In genomic region chr2:127093648-127094210, GRCh38 we compare ENCODE assay signal across 10 cellular contexts. TPM values are rescaled to one million over a fixed set of nuclear protein-coding genes. Genes with fewer than 3 reads are reported as not detected.
DNase-seq lines count a peak whose midpoint lies in the region; ATAC-seq and TF ChIP-seq lines count a peak whose summit lies in the region.
"Had no signal": no experiment of that assay in that cellular context is flagged by ENCODE, and none has a peak within 500 bp of the region (broad histone marks: within the 10 kb centered on the region; RNA-seq: fewer than 3 reads in every experiment).

No MANE protein-coding gene starts in this region.

- peaks cover 44% of the 10 kb centered on the region for H3K4me1 Mint-ChIP-seq in mesothelial cell of epicardium

- no peak for TF ChIP-seq EP300 in tibial nerve (IDR thresholded peaks at IDR 0.05)

- intact Hi-C loops in Right ventricle myocardium superior (cut with DNase I): no loop called here
- intact Hi-C loops in cardiac septum (cut with DNase I): no loop called here

- no peaks in the 10 kb centered on the region for H3K36me3 Mint-ChIP-seq in mesothelial cell of epicardium
- H3K36me3 Mint-ChIP-seq: IgD-negative memory B cell had no signal

- H3K36me3 ChIP-seq in adipocyte (ENCODE audit: control insufficient read depth, insufficient read depth, low read length, severe bottlenecking) (no peaks in the 10 kb centered on the region), tibial nerve (no peaks in the 10 kb centered on the region)

- no peaks in the 10 kb centered on the region for H3K27me3 Mint-ChIP-seq in mesothelial cell of epicardium (ENCODE audit: low read depth)
- H3K27me3 Mint-ChIP-seq: IgD-negative memory B cell had no signal

- peak overlapping the region in 3 of 4 donors; percentile 65 to 97 (median 92) for H3K27ac ChIP-seq in tibial nerve
- H3K27ac ChIP-seq in foreskin keratinocyte: no peak overlapping the region

- no peak for TF ChIP-seq POLR2A in tibial nerve (IDR thresholded peaks at IDR 0.05)

- 70 to 72% methylated on average over 15 of the region's 15 CpGs for WGBS in tibial nerve, 2 donors

- H3K9ac ChIP-seq in adipocyte (ENCODE audit: low read length): peak overlapping the region; percentile 56

- peaks cover 32% of the 10 kb centered on the region for H3K4me1 ChIP-seq in adipocyte (ENCODE audit: control insufficient read depth, insufficient read depth, low read length)
- peaks cover 2 to 98% (median 45%) of the 10 kb centered on the region in 4 donors for H3K4me1 ChIP-seq in tibial nerve
- H3K4me1 ChIP-seq in foreskin keratinocyte: peaks cover 5% of the 10 kb centered on the region

- H3K4me3 ChIP-seq in adipocyte (ENCODE audit: low read length) (no peak overlapping the region), tibial nerve (no peak overlapping the region)

- H3K27me3 ChIP-seq in adipocyte (replicated peaks; ENCODE audit: control insufficient read depth, insufficient read depth, low read length) (no peaks in the 10 kb centered on the region), tibial nerve (no peaks in the 10 kb centered on the region), foreskin keratinocyte (no peaks in the 10 kb centered on the region)

- ATAC-seq in Right ventricle myocardium superior (ENCODE audit: poor library complexity) (no peak), foreskin keratinocyte (no peak), GM21381 (IDR thresholded peaks at IDR 0.05; ENCODE audit: unreplicated experiment) (no peak)

- no peak for TF ChIP-seq CTCF in mesothelial cell of epicardium (IDR thresholded peaks at IDR 0.05; ENCODE audit: unreplicated experiment)
- TF ChIP-seq CTCF in tibial nerve (IDR thresholded peaks at IDR 0.05): no peak
- no peak for TF ChIP-seq CTCF in foreskin keratinocyte (conservative IDR thresholded peaks at IDR 0.05)

- DNase-seq in Right ventricle myocardium superior (peak; percentile 31), cardiac septum (ENCODE audit: low spot score) (no peak), adipocyte (ENCODE audit: low read depth) (no peak), mesothelial cell of epicardium (ENCODE audit: low spot score in 2 of 2, unreplicated experiment in 2 of 2) (no peak), tibial nerve (ENCODE audit: low spot score in 2 of 2) (no peak), foreskin keratinocyte (no peak), cerebellar nuclear complex (lab: John Stamatoyannopoulos, UW) (no peak)
- DNase-seq: ACHN had no signal

- peak overlapping the region; percentile 69 for H3K27ac Mint-ChIP-seq in mesothelial cell of epicardium

- H3K9me3 Mint-ChIP-seq in mesothelial cell of epicardium: no peaks in the 10 kb centered on the region
- H3K9me3 Mint-ChIP-seq: IgD-negative memory B cell had no signal

- H3K9me3 ChIP-seq in adipocyte (ENCODE audit: control insufficient read depth, low read length) (no peaks in the 10 kb centered on the region), tibial nerve (no peaks in the 10 kb centered on the region)

- no peak overlapping the region for H3K4me3 Mint-ChIP-seq in mesothelial cell of epicardium

RNA-seq across cellular contexts. Expression of gene BIN1, which starts 13.2 kb away (rescaled TPM):
- 15.7 TPM for total RNA-seq in Right ventricle myocardium superior
- total RNA-seq in cardiac septum: 14.0 TPM
- 45.7 to 47.4 TPM (median 46.2 TPM) in 3 replicates for total RNA-seq in mesothelial cell of epicardium
- total RNA-seq in tibial nerve: 100 to 1,000 TPM in 2 of 4 donors, 10 to 100 TPM in 2; 95.7 to 146 (median 98.8) TPM
- total RNA-seq in foreskin keratinocyte: 30.6 and 30.8 TPM in 2 replicates
- polyA plus RNA-seq in foreskin keratinocyte: 29.4 and 31.0 TPM in 2 replicates
